In genomic region chr17:48527742-48528028, GRCh38 we compare ENCODE assay signal across 31 cellular contexts. TPM values are rescaled to one million over a fixed set of nuclear protein-coding genes. Genes with fewer than 3 reads are reported as not detected.
DNase-seq lines count a peak whose midpoint lies in the region; ATAC-seq and TF ChIP-seq lines count a peak whose summit lies in the region.
"Had no signal": no experiment of that assay in that cellular context is flagged by ENCODE, and none has a peak within 500 bp of the region (broad histone marks: within the 10 kb centered on the region; RNA-seq: fewer than 3 reads in every experiment).

No MANE protein-coding gene starts in this region.

- no peak overlapping the region for H4K5ac ChIP-seq in H9 (ENCODE audit: insufficient read length, low read depth, low read length)

- H4K8ac ChIP-seq in H9 (replicated peaks; ENCODE audit: insufficient read length, low read depth, low read length) (no peak overlapping the region), trophoblast cell (ENCODE audit: low read depth, low read length) (peak overlapping the region; percentile 78)

- peak overlapping the region; percentile 35 for H3K4me2 ChIP-seq in H9 (ENCODE audit: insufficient read depth, insufficient read length, low read length)
- peak overlapping the region; percentile 46 for H3K4me2 ChIP-seq in trophoblast cell (ENCODE audit: low read length)

- H3K9me3 Mint-ChIP-seq in H9 (peaks cover 4 to 16% of the 10 kb centered on the region in 2 experiments; a peak in 3 of 5 replicates), T-cell (no peaks in the 10 kb centered on the region), immature natural killer cell (no peaks in the 10 kb centered on the region)
- H3K9me3 Mint-ChIP-seq: activated CD8-positive, alpha-beta T cell treated with anti-CD3 and anti-CD28 coated beads for 36 hours; CD4-positive, alpha-beta T cell had no signal

- no peak overlapping the region for H3K27ac ChIP-seq in H9 (ENCODE audit: insufficient read length, low read depth, low read length)
- peak overlapping the region; percentile 73 for H3K27ac ChIP-seq in trophoblast cell (ENCODE audit: low read depth, low read length)
- no peak overlapping the region for H3K27ac ChIP-seq in thyroid gland
- H3K27ac ChIP-seq: colonic mucosa, foreskin keratinocyte, right atrium auricular region, thoracic aorta had no signal

- H3K4me3 ChIP-seq in trophoblast cell (ENCODE audit: low read depth, low read length) (no peak overlapping the region), thyroid gland (replicated peaks in 1 of 3) (no peak overlapping the region)
- H3K4me3 ChIP-seq: colonic mucosa, lung, right atrium auricular region, thoracic aorta had no signal

- H2BK20ac ChIP-seq in H9 (ENCODE audit: low read depth, low read length, poor library complexity, severe bottlenecking) = no peak overlapping the region

- H3K9ac ChIP-seq in H9 (ENCODE audit: extremely low read depth, insufficient read length, low read length) (no peak overlapping the region), trophoblast cell (ENCODE audit: low read length) (no peak overlapping the region)

- H4K12ac ChIP-seq in trophoblast cell (ENCODE audit: low read depth, low read length) = no peak overlapping the region

- no peaks in the 10 kb centered on the region for H3K36me3 ChIP-seq in trophoblast cell (ENCODE audit: control insufficient read depth in 1 of 2, insufficient read depth in 2 of 2, low read length in 2 of 2)
- H3K36me3 ChIP-seq in thyroid gland = no peaks in the 10 kb centered on the region
- H3K36me3 ChIP-seq: colonic mucosa, right atrium auricular region, thoracic aorta had no signal

- no peaks in the 10 kb centered on the region for H3K36me3 Mint-ChIP-seq in H9 (ENCODE audit: insufficient read depth in 1 of 3, low read depth in 3 of 3)
- H3K36me3 Mint-ChIP-seq in T-cell = no peaks in the 10 kb centered on the region
- peaks cover 0 to 8% (median 8%) of the 10 kb centered on the region in 3 donors for H3K36me3 Mint-ChIP-seq in immature natural killer cell

- H3K27ac Mint-ChIP-seq in H9 (no peak overlapping the region), T-cell (no peak overlapping the region), immature natural killer cell (no peak overlapping the region)
- H3K27ac Mint-ChIP-seq: activated CD8-positive, alpha-beta T cell treated with anti-CD3 and anti-CD28 coated beads for 36 hours; CD4-positive, alpha-beta T cell had no signal

- POLR2A ChIA-PET in T-cell (lab: Charles Lee) = no interaction called here

- no peak overlapping the region for H4K91ac ChIP-seq in H9 (ENCODE audit: insufficient read length, low read depth, low read length)
- peak overlapping the region; percentile 91 for H4K91ac ChIP-seq in trophoblast cell (ENCODE audit: low read depth, low read length)

- H2BK120ac ChIP-seq in H9 (ENCODE audit: low read depth, low read length, poor library complexity, severe bottlenecking) = no peak overlapping the region
- H2BK120ac ChIP-seq in trophoblast cell (ENCODE audit: insufficient read depth, low read length, poor library complexity) = peak overlapping the region; percentile 67

- H3K79me1 ChIP-seq in H9 (ENCODE audit: insufficient read depth, low read depth, low read length, poor library complexity, severe bottlenecking) (no peaks in the 10 kb centered on the region), trophoblast cell (ENCODE audit: low read length) (peaks cover 29% of the 10 kb centered on the region)

- no peak overlapping the region for H3K18ac ChIP-seq in H9 (ENCODE audit: insufficient read length, low read depth, low read length)
- peak overlapping the region; percentile 35 for H3K18ac ChIP-seq in trophoblast cell (ENCODE audit: low read length)

- H3K4me1 Mint-ChIP-seq in H9 (peaks cover 28 to 49% of the 10 kb centered on the region in 2 experiments), T-cell (peaks cover 6 to 16% (median 9%) of the 10 kb centered on the region in 3 donors), immature natural killer cell (peaks cover 2 to 12% of the 10 kb centered on the region in 2 donors)

- no peak overlapping the region for H3K4ac ChIP-seq in H9 (ENCODE audit: low read depth, low read length)
- H3K4ac ChIP-seq in trophoblast cell (ENCODE audit: low read depth, low read length) = peak overlapping the region; percentile 26

- H3K4me3 Mint-ChIP-seq in H9 = peak overlapping the region; percentile 37 to 73
- peak overlapping the region in 2 of 3 donors; percentile 38 to 55 for H3K4me3 Mint-ChIP-seq in T-cell
- H3K4me3 Mint-ChIP-seq in immature natural killer cell = peak overlapping the region in 3 of 5 donors; percentile 27 to 38 (median 32)
- H3K4me3 Mint-ChIP-seq: activated CD8-positive, alpha-beta T cell treated with anti-CD3 and anti-CD28 coated beads for 36 hours; CD4-positive, alpha-beta T cell had no signal

- H3K14ac ChIP-seq in H9 (ENCODE audit: insufficient read depth, low read length) (no peak overlapping the region), trophoblast cell (ENCODE audit: low read length) (peak overlapping the region; percentile 63)

- no peak overlapping the region for H2AK5ac ChIP-seq in H9 (ENCODE audit: insufficient read length, low read length)
- H2AK5ac ChIP-seq in trophoblast cell (ENCODE audit: low read length) = no peak overlapping the region

- H3K79me2 ChIP-seq in H9 (ENCODE audit: insufficient read depth, low read length) = no peaks in the 10 kb centered on the region
- H3K79me2 ChIP-seq in trophoblast cell (ENCODE audit: control insufficient read depth, insufficient read depth, low read length, poor library complexity) = no peaks in the 10 kb centered on the region

- no peak overlapping the region for H2AFZ ChIP-seq in H9 (ENCODE audit: low read length)
- H2AFZ ChIP-seq in trophoblast cell (ENCODE audit: insufficient read depth, low read length, poor library complexity) = no peak overlapping the region

- no peak for ATAC-seq in T-cell (replicated peaks in 1 of 4)
- no peak for ATAC-seq in HG03442 (IDR thresholded peaks at IDR 0.05; ENCODE audit: unreplicated experiment)
- ATAC-seq in GM21447 (IDR thresholded peaks at IDR 0.05; ENCODE audit: unreplicated experiment) = no peak
- ATAC-seq: activated CD8-positive, alpha-beta T cell treated with anti-CD3 and anti-CD28 coated beads for 36 hours; esophagus mucosa; foreskin keratinocyte; PC-3 had no signal

- intact Hi-C loops in thyroid gland (cut with DNase I) = no loop called here

- H4K20me1 ChIP-seq in H9 (ENCODE audit: control insufficient read depth, insufficient read depth, insufficient read length) = no peaks in the 10 kb centered on the region

- CTCF ChIA-PET in T-cell (lab: Charles Lee) = no interaction called here

- H3T11ph ChIP-seq in H9 (ENCODE audit: low read length) = no peak overlapping the region

- peaks cover 8% of the 10 kb centered on the region; the same call in 1 of the 2 replicates for H3K4me1 ChIP-seq in H9 (ENCODE audit: insufficient read depth, low read length)
- peaks cover 28 to 36% of the 10 kb centered on the region in 2 experiments for H3K4me1 ChIP-seq in trophoblast cell (ENCODE audit: control insufficient read depth in 1 of 2, insufficient read depth in 2 of 2, low read length in 2 of 2)
- H3K4me1 ChIP-seq in thyroid gland = no peaks in the 10 kb centered on the region
- H3K4me1 ChIP-seq: colonic mucosa, foreskin keratinocyte had no signal

- H3K23me2 ChIP-seq in H9 (ENCODE audit: insufficient read length, low read depth, low read length, poor library complexity, severe bottlenecking) = no peaks in the 10 kb centered on the region

- H2BK15ac ChIP-seq in H9 (ENCODE audit: low read depth, low read length) = no peak overlapping the region

- TF ChIP-seq CTCF in H9 (conservative IDR thresholded peaks at IDR 0.05) (no peak), thyroid gland (IDR thresholded peaks at IDR 0.05) (no peak)

- H2BK5ac ChIP-seq in H9 (ENCODE audit: insufficient read length, low read length) (no peak overlapping the region), trophoblast cell (ENCODE audit: low read depth, low read length, poor library complexity) (peak overlapping the region; percentile 68)

- H3K23ac ChIP-seq in H9 (ENCODE audit: insufficient read length, low read depth, low read length) (no peak overlapping the region), trophoblast cell (ENCODE audit: low read length) (no peak overlapping the region)

- no peak for TF ChIP-seq POLR2A in thyroid gland (IDR thresholded peaks at IDR 0.05)

- WGBS in H9 (ENCODE audit: extremely low coverage, insufficient read length, low lambda C conversion rate) = no CpG with 5 or more reads among the region's 13 CpGs
- no CpG with 5 or more reads among the region's 13 CpGs for WGBS in trophoblast cell (ENCODE audit: extremely low coverage, insufficient coverage, insufficient read length)
- 50 to 57% methylated on average over 13 of the region's 13 CpGs for WGBS in thyroid gland, 2 donors

- no peak overlapping the region for H3K56ac ChIP-seq in H9 (ENCODE audit: insufficient read length, low read depth, low read length)

- peaks cover 80% of the 10 kb centered on the region; the same call in 1 of the 2 replicates for H3K27me3 ChIP-seq in H9 (ENCODE audit: insufficient read depth, low read length)
- no peaks in the 10 kb centered on the region for H3K27me3 ChIP-seq in trophoblast cell (ENCODE audit: insufficient read depth, low read length)
- H3K27me3 ChIP-seq in thyroid gland = peaks cover 17% of the 10 kb centered on the region

- DNase-seq in H9 (no peak), T-cell (no peak), immature natural killer cell (no peak), trophoblast cell (no peak), thyroid gland (no peak)
- DNase-seq: activated CD4-positive, CD25-positive, alpha-beta regulatory T cell treated with anti-CD3 and anti-CD28 coated beads, Interleukin-2, amount 50 U/mL, for 72 hours; activated CD8-positive, alpha-beta T cell treated with anti-CD3 and anti-CD28 coated beads for 36 hours; amniotic stem cell; CD4-positive, alpha-beta T cell; colonic mucosa; DMS 273 treated with DMSO at 0.1 percent for 48 hours; effector memory CD4-positive, alpha-beta T cell; foreskin keratinocyte; Kasumi-1; kidney glomerular epithelial cell; MV-4-11; NCI-H510A; PC-3; SHP77; stimulated activated CD4-positive, alpha-beta T cell treated with anti-CD3 and anti-CD28 coated beads, Interleukin-12 subunit alpha, Interleukin-12 subunit beta, amount 100 ng/mL, for 4 hours; stimulated activated CD4-positive, alpha-beta T cell treated with anti-CD3 and anti-CD28 coated beads, Interleukin-4, amount 100 ng/mL, for 4 hours; stimulated activated naive CD4-positive, alpha-beta T cell had no signal

- H3K27me3 Mint-ChIP-seq in H9 (ENCODE audit: low read depth) (peaks cover 100% of the 10 kb centered on the region), T-cell (peaks cover 40 to 48% of the 10 kb centered on the region in 2 donors), immature natural killer cell (ENCODE audit: low read depth in 3 of 3) (peaks cover 3 to 32% (median 14%) of the 10 kb centered on the region in 3 donors)

- no peak overlapping the region for H2BK12ac ChIP-seq in H9 (ENCODE audit: insufficient read length, low read depth, low read length)
- peak overlapping the region; percentile 94 for H2BK12ac ChIP-seq in trophoblast cell (ENCODE audit: low read length)

- H3K9me3 ChIP-seq in H9 (ENCODE audit: control insufficient read depth, low read depth, low read length) = no peaks in the 10 kb centered on the region
- H3K9me3 ChIP-seq in trophoblast cell (ENCODE audit: insufficient read depth, low read depth, low read length) = no peaks in the 10 kb centered on the region
- H3K9me3 ChIP-seq in thyroid gland = no peaks in the 10 kb centered on the region
- H3K9me3 ChIP-seq: colonic mucosa, right atrium auricular region, thoracic aorta had no signal

RNA-seq across cellular contexts. Expression of gene HOXB1, which starts 3.1 kb away (rescaled TPM):
- not detected in 2 replicates for total RNA-seq in H9 (2021)
- not detected for total RNA-seq in T-cell
- not detected for polyA plus RNA-seq in immature natural killer cell
- polyA plus RNA-seq in trophoblast cell (2013) = 0.04 and 0.06 TPM in 2 replicates
- total RNA-seq in thyroid gland = not detected
- total RNA-seq: activated CD8-positive, alpha-beta T cell treated with anti-CD3 and anti-CD28 coated beads for 36 hours; bronchial epithelial cell; CD4-positive, alpha-beta T cell; colonic mucosa; foreskin keratinocyte; HT1080; lung; osteoblast; PC-3; right atrium auricular region; thoracic aorta had no signal
- polyA plus RNA-seq: foreskin keratinocyte, lung had no signal

RNA-seq across cellular contexts. Expression of gene HOXB2, which starts 17.2 kb away (rescaled TPM):
- total RNA-seq in H9 (2021) (not detected in 2 replicates), T-cell (10 to 100 TPM; 12.1 to 37.3 (median 25.6) TPM), thyroid gland (1 to 10 TPM; 2.6 to 9.4 (median 5.2) TPM)
- polyA plus RNA-seq in immature natural killer cell = 10 to 100 TPM; 15.9 to 32.6 (median 18.3) TPM
- 30.4 and 31.0 TPM in 2 replicates for polyA plus RNA-seq in trophoblast cell (2013)
- total RNA-seq: bronchial epithelial cell had no signal

RNA-seq across cellular contexts. Expression of gene HOXB4, which starts 50.5 kb away (rescaled TPM):
- total RNA-seq in H9 (2021) (not detected in 2 replicates), T-cell (1 to 10 TPM; 1.4 to 3.7 (median 1.5) TPM), thyroid gland (1 to 10 TPM in 1 of 4 donors, under 1 TPM in 3; 0.67 to 1.2 (median 0.80) TPM)
- polyA plus RNA-seq in immature natural killer cell = under 1 TPM in 2 of 3 donors, not detected in 1; 0.14 to 0.53 TPM
- 5.5 and 6.2 TPM in 2 replicates for polyA plus RNA-seq in trophoblast cell (2013)
- total RNA-seq: bronchial epithelial cell had no signal
